In genomic region chr5:134964359-134965270, GRCh38 we compare ENCODE assay signal across 1 cellular context.
TF ChIP-seq lines count a peak whose summit lies in the region.

No MANE protein-coding gene starts in this region.

TF ChIP-seq in HepG2, 621 proteins besides CTCF, POLR2A, EP300 and RAD21 (continued from another document and continues in another):
- TF ChIP-seq ATF7 (IDR thresholded peaks at IDR 0.05) (no peak), ATF7 (CRISPR knock-in tag; IDR thresholded peaks at IDR 0.05) (no peak), ELK4 (CRISPR knock-in tag; IDR thresholded peaks at IDR 0.05; ENCODE audit: borderline replicate concordance) (no peak), DPF2 (CRISPR knock-in tag; IDR thresholded peaks at IDR 0.05; ENCODE audit: borderline replicate concordance, low read depth) (no peak), RARA (CRISPR knock-in tag; IDR thresholded peaks at IDR 0.05) (peak; percentile 75), ZNF549 (CRISPR knock-in tag; IDR thresholded peaks at IDR 0.05) (no peak), PBX3 (CRISPR knock-in tag; IDR thresholded peaks at IDR 0.05; ENCODE audit: borderline replicate concordance) (no peak), HNRNPUL1 (IDR thresholded peaks at IDR 0.05; ENCODE audit: low read depth, low read length) (no peak), RCOR2 (CRISPR knock-in tag; IDR thresholded peaks at IDR 0.05) (peak; percentile 77), REXO4 (CRISPR knock-in tag; IDR thresholded peaks at IDR 0.05; ENCODE audit: borderline replicate concordance) (no peak), ZBTB37 (CRISPR knock-in tag; IDR thresholded peaks at IDR 0.05) (no peak), TFAP4 (IDR thresholded peaks at IDR 0.05; ENCODE audit: borderline replicate concordance, low read depth) (peak; percentile 19; the same call in 1 of the 2 replicates), ZNF142 (CRISPR knock-in tag; IDR thresholded peaks at IDR 0.05) (no peak), CSRNP1 (CRISPR knock-in tag; IDR thresholded peaks at IDR 0.05) (no peak), ZBTB39 (CRISPR knock-in tag; IDR thresholded peaks at IDR 0.05) (no peak), RELA (CRISPR knock-in tag; IDR thresholded peaks at IDR 0.05) (no peak), SSRP1 (CRISPR knock-in tag; IDR thresholded peaks at IDR 0.05) (no peak), ZSCAN30 (CRISPR knock-in tag; IDR thresholded peaks at IDR 0.05) (no peak), THAP9 (CRISPR knock-in tag; IDR thresholded peaks at IDR 0.05; ENCODE audit: borderline replicate concordance) (no peak), CCDC6 (CRISPR knock-in tag; IDR thresholded peaks at IDR 0.05) (no peak), ZBTB2 (CRISPR knock-in tag; IDR thresholded peaks at IDR 0.05; ENCODE audit: low read depth) (no peak), ZNF558 (CRISPR knock-in tag; IDR thresholded peaks at IDR 0.05; ENCODE audit: borderline replicate concordance) (no peak), ZKSCAN5 (CRISPR knock-in tag; IDR thresholded peaks at IDR 0.05) (no peak), TRAFD1 (CRISPR knock-in tag; IDR thresholded peaks at IDR 0.05; ENCODE audit: borderline replicate concordance) (no peak), ARID2 (CRISPR knock-in tag; IDR thresholded peaks at IDR 0.05; ENCODE audit: borderline replicate concordance) (no peak), ZNF749 (CRISPR knock-in tag; IDR thresholded peaks at IDR 0.05; ENCODE audit: borderline replicate concordance) (no peak), RARG (CRISPR knock-in tag; IDR thresholded peaks at IDR 0.05; ENCODE audit: low read depth) (no peak)
